ENCODE assay signal across 26 cellular contexts in genomic region chr22:27372364-27372763, GRCh38.
"Had no signal": no experiment of that assay in that cellular context is flagged by ENCODE, and none has a peak within 500 bp of the region (broad histone marks: within the 10 kb centered on the region; RNA-seq: fewer than 3 reads in every experiment).

No MANE protein-coding gene starts in this region.

- H3K27me3 ChIP-seq: testis, upper lobe of right lung, uterus had no signal

- H3K4me1 ChIP-seq: psoas muscle, sigmoid colon, testis, tibial artery, upper lobe of right lung, uterus had no signal

- H3K27ac Mint-ChIP-seq: memory B cell; naive thymus-derived CD8-positive, alpha-beta T cell; stimulated activated memory B cell treated with anti-CD40 and anti-IgM and Interleukin-4, amounts not matched to agents 10 μg/mL and 1 μg/mL and 100 μg/mL, for 72 hours had no signal

- H3K9me3 ChIP-seq: psoas muscle, sigmoid colon, testis, tibial artery, upper lobe of right lung, uterus had no signal

- H3K4me3 ChIP-seq: coronary artery, lung, psoas muscle, sigmoid colon, testis, tibial artery, upper lobe of right lung, uterus had no signal

- H3K36me3 ChIP-seq: sigmoid colon, tibial artery, upper lobe of right lung, uterus had no signal

- ATAC-seq: left lobe of liver; naive thymus-derived CD8-positive, alpha-beta T cell; psoas muscle; right cardiac atrium; stimulated activated memory B cell treated with anti-CD40 and anti-IgM and Interleukin-4, amounts not matched to agents 10 μg/mL and 1 μg/mL and 100 μg/mL, for 72 hours; stimulated activated naive CD8-positive, alpha-beta T cell treated with anti-CD3 and anti-CD28 coated beads, Interleukin-15, Interleukin-2, amounts not matched to agents 100 U/mL and 50 U/mL, for 24 hours; upper lobe of right lung had no signal

- H3K9me3 Mint-ChIP-seq: central memory CD8-positive, alpha-beta T cell had no signal

- H3K4me1 Mint-ChIP-seq: central memory CD8-positive, alpha-beta T cell; memory B cell; naive thymus-derived CD8-positive, alpha-beta T cell; stimulated activated memory B cell treated with anti-CD40 and anti-IgM and Interleukin-4, amounts not matched to agents 10 μg/mL and 1 μg/mL and 100 μg/mL, for 72 hours had no signal

- H3K4me3 Mint-ChIP-seq: central memory CD8-positive, alpha-beta T cell; memory B cell; naive thymus-derived CD8-positive, alpha-beta T cell; stimulated activated memory B cell treated with anti-CD40 and anti-IgM and Interleukin-4, amounts not matched to agents 10 μg/mL and 1 μg/mL and 100 μg/mL, for 72 hours had no signal

- DNase-seq: dermis blood vessel endothelial cell; effector memory CD4-positive, alpha-beta T cell; erythroblast; kidney; midbrain; naive thymus-derived CD8-positive, alpha-beta T cell; posterior cingulate gyrus; psoas muscle; right cardiac atrium; sigmoid colon; stimulated activated CD4-positive, alpha-beta T cell treated with anti-CD3 and anti-CD28 coated beads, Interleukin-2, amount 100 ng/mL, for 24 hours; stimulated activated CD4-positive, alpha-beta T cell treated with anti-CD3 and anti-CD28 coated beads, Interleukin-4, amount 100 ng/mL, for 24 hours; stimulated activated naive CD8-positive, alpha-beta T cell treated with anti-CD3 and anti-CD28 coated beads, Interleukin-15, Interleukin-2, amounts not matched to agents 100 U/mL and 50 U/mL, for 24 hours; substantia nigra; testis; tibial artery; upper lobe of right lung; uterus had no signal

- H3K27ac ChIP-seq: coronary artery, psoas muscle, sigmoid colon, testis, tibial artery, upper lobe of right lung, uterus had no signal

- H3K36me3 Mint-ChIP-seq: stimulated activated memory B cell treated with anti-CD40 and anti-IgM and Interleukin-4, amounts not matched to agents 10 μg/mL and 1 μg/mL and 100 μg/mL, for 72 hours had no signal

- FAIRE-seq: endometrium, frontal cortex, kidney had no signal
